8 cellular contexts compared by ENCODE assay signal in the genomic region with DNA sequence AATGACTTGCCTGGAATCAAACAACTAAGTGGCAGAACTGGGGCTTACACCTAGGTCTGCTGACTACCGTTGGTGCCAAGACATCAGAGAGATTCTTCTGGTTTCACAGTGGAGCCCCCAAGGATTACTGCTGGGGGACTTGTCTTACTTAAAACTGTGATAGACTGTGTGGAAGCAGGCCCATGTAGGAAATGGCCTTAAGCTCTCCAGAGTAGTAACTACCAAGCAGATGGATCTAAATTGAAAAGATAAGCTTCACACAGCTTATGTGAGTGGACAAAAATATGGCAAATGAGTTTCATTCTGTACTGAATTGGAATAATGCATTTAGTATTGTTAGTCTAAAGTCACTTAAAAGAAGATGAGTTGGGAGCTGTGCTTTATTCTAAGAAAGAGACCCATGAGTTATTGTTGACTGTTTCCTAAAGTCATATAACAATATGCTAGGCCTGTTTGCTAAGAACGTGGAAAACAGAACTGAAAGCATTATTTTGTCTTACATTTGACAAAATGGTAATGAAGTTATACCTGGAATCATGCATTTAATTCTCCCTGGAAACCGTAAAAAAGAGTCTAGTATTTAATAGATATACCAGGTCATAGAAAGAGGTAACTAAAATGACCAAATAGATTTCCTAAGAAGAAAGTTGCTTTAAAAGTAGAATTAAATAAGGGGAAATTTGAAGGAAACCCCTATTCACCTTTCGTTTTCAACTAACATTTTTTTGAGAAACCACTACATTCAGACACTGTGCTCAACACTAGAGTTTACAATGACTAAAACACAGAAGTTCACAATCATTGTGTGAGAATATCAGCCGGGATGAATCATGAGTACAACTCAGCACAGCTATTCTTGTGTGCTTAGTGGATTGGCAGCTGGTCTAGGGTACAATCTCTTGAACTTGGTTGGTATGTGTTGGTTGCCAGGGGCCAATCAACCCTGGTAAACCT. TPM values are rescaled to one million over a fixed set of nuclear protein-coding genes. Genes with fewer than 3 reads are reported as not detected.
DNase-seq lines count a peak whose midpoint lies in the region; ATAC-seq, FAIRE-seq and TF ChIP-seq lines count a peak whose summit lies in the region.
"Had no signal": no experiment of that assay in that cellular context is flagged by ENCODE, and none has a peak within 500 bp of the region (broad histone marks: within the 10 kb centered on the region; RNA-seq: fewer than 3 reads in every experiment).

No MANE protein-coding gene starts in this region.

- dilution Hi-C loops in keratinocyte (cut with MboI; ENCODE audit: extremely low pct_ligation_motif_present, low sequenced_read_pairs): no loop called here

- H3K4me3 ChIP-seq in keratinocyte (ENCODE audit: control insufficient read depth in 2 of 3, extremely low read depth in 1 of 3, insufficient read depth in 2 of 3, low read depth in 1 of 3, low read length in 3 of 3) (no peak overlapping the region), lower leg skin (ENCODE audit: low read depth, poor library complexity, severe bottlenecking) (no peak overlapping the region)

- no peaks in the 10 kb centered on the region for H3K36me3 ChIP-seq in keratinocyte (ENCODE audit: control insufficient read depth in 2 of 2, extremely low read depth in 1 of 2, insufficient read depth in 2 of 2, low read length in 2 of 2)

- peak overlapping the region; percentile 46 for H3K4me2 ChIP-seq in keratinocyte (ENCODE audit: control insufficient read depth, extremely low read depth, insufficient read depth, low read depth, low read length)

- intact Hi-C loops in lower leg skin (cut with DNase I; ENCODE audit: low total_unique reads): no loop called here

- WGBS in lower leg skin, 2 donors: 75 to 77% methylated on average over 5 of the region's 5 CpGs

- H3K27me3 ChIP-seq in keratinocyte (ENCODE audit: control insufficient read depth, extremely low read depth, insufficient read depth, low read length): no peaks in the 10 kb centered on the region

- ATAC-seq in GM19023 (IDR thresholded peaks at IDR 0.05; ENCODE audit: unreplicated experiment) (peak; percentile 74), HG02798 (IDR thresholded peaks at IDR 0.05; ENCODE audit: poor library complexity, unreplicated experiment) (peak; percentile 80), SK-N-SH treated with all-trans-retinoic acid at 6 μM for 48 hours (peak; percentile 44; the same call in 2 of the 3 replicates)

- no peak for TF ChIP-seq POLR2A in lower leg skin (IDR thresholded peaks at IDR 0.05)

- no peaks in the 10 kb centered on the region for H3K79me2 ChIP-seq in keratinocyte (ENCODE audit: control insufficient read depth, insufficient read depth, low read length)

- no peak for FAIRE-seq in keratinocyte (lab: Jason Lieb, UNC)

- H3K9ac ChIP-seq in keratinocyte (ENCODE audit: control insufficient read depth, extremely low read depth, insufficient read depth, low read length): no peak overlapping the region

- TF ChIP-seq CTCF in keratinocyte (optimal IDR thresholded peaks at IDR 0.05 in 1 of 3, IDR thresholded peaks at IDR 0.05 in 1 of 3, conservative IDR thresholded peaks at IDR 0.05 in 1 of 3; ENCODE audit: extremely low read depth in 1 of 3, insufficient read depth in 2 of 3, low read length in 3 of 3): no peak
- no peak for TF ChIP-seq CTCF in lower leg skin (IDR thresholded peaks at IDR 0.05)

- peaks cover 40% of the 10 kb centered on the region for H3K4me1 ChIP-seq in keratinocyte (ENCODE audit: control insufficient read depth, extremely low read depth, insufficient read depth, low read length)

- H2AFZ ChIP-seq in keratinocyte (ENCODE audit: control insufficient read depth, low read length): peak overlapping the region; percentile 52

- DNase-seq in keratinocyte (ENCODE audit: low read depth, low spot score) (no peak), NCI-H2107 treated with DMSO at 0.1 percent for 48 hours (lab: John Stamatoyannopoulos, UW; ENCODE audit: unreplicated experiment) (no peak), lower leg skin (ENCODE audit: low spot score in 2 of 2) (no peak), T-helper 9 cell (no peak)
- DNase-seq: natural killer cell had no signal

- no peaks in the 10 kb centered on the region for H4K20me1 ChIP-seq in keratinocyte (ENCODE audit: control insufficient read depth, extremely low read depth, insufficient read depth, low read length)

- peak overlapping the region; percentile 65 for H3K27ac ChIP-seq in keratinocyte (ENCODE audit: control insufficient read depth, insufficient read depth, low read length)

- H3K9me3 ChIP-seq in keratinocyte (ENCODE audit: control insufficient read depth, low read depth, low read length): no peaks in the 10 kb centered on the region

- H3K9me1 ChIP-seq in keratinocyte (ENCODE audit: control insufficient read depth, extremely low read depth, insufficient read depth, low read length): no peaks in the 10 kb centered on the region

TF ChIP-seq in SK-N-SH treated with all-trans-retinoic acid at 6 μM for 48 hours, 23 proteins besides CTCF, POLR2A, EP300 and RAD21:
- no peak for TF ChIP-seq GLIS3 (CRISPR knock-in tag; IDR thresholded peaks at IDR 0.05)
- TF ChIP-seq ZNF565 (CRISPR knock-in tag; conservative IDR thresholded peaks at IDR 0.05; ENCODE audit: low read depth): no peak
- no peak for TF ChIP-seq TOX (CRISPR knock-in tag; IDR thresholded peaks at IDR 0.05; ENCODE audit: borderline replicate concordance)
- no peak for TF ChIP-seq ZNF8 (CRISPR knock-in tag; IDR thresholded peaks at IDR 0.05)
- TF ChIP-seq, protein P1, sequence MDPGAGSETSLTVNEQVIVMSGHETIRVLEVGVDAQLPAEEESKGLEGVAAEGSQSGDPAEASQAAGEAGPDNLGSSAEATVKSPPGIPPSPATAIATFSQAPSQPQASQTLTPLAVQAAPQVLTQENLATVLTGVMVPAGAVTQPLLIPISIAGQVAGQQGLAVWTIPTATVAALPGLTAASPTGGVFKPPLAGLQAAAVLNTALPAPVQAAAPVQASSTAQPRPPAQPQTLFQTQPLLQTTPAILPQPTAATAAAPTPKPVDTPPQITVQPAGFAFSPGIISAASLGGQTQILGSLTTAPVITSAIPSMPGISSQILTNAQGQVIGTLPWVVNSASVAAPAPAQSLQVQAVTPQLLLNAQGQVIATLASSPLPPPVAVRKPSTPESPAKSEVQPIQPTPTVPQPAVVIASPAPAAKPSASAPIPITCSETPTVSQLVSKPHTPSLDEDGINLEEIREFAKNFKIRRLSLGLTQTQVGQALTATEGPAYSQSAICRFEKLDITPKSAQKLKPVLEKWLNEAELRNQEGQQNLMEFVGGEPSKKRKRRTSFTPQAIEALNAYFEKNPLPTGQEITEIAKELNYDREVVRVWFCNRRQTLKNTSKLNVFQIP (CRISPR knock-in tag; IDR thresholded peaks at IDR 0.05; ENCODE audit: borderline replicate concordance, low read depth): no peak
- TF ChIP-seq BACH2 (CRISPR knock-in tag; IDR thresholded peaks at IDR 0.05; ENCODE audit: borderline replicate concordance): no peak
- TF ChIP-seq ARNTL (CRISPR knock-in tag; IDR thresholded peaks at IDR 0.05; ENCODE audit: borderline replicate concordance, low read depth): no peak
- no peak for TF ChIP-seq ZNF70 (CRISPR knock-in tag; IDR thresholded peaks at IDR 0.05)
- no peak for TF ChIP-seq ZFP30 (CRISPR knock-in tag; IDR thresholded peaks at IDR 0.05)
- TF ChIP-seq, protein P2, sequence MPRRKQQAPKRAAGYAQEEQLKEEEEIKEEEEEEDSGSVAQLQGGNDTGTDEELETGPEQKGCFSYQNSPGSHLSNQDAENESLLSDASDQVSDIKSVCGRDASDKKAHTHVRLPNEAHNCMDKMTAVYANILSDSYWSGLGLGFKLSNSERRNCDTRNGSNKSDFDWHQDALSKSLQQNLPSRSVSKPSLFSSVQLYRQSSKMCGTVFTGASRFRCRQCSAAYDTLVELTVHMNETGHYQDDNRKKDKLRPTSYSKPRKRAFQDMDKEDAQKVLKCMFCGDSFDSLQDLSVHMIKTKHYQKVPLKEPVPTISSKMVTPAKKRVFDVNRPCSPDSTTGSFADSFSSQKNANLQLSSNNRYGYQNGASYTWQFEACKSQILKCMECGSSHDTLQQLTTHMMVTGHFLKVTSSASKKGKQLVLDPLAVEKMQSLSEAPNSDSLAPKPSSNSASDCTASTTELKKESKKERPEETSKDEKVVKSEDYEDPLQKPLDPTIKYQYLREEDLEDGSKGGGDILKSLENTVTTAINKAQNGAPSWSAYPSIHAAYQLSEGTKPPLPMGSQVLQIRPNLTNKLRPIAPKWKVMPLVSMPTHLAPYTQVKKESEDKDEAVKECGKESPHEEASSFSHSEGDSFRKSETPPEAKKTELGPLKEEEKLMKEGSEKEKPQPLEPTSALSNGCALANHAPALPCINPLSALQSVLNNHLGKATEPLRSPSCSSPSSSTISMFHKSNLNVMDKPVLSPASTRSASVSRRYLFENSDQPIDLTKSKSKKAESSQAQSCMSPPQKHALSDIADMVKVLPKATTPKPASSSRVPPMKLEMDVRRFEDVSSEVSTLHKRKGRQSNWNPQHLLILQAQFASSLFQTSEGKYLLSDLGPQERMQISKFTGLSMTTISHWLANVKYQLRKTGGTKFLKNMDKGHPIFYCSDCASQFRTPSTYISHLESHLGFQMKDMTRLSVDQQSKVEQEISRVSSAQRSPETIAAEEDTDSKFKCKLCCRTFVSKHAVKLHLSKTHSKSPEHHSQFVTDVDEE (CRISPR knock-in tag; IDR thresholded peaks at IDR 0.05): no peak
- TF ChIP-seq ZFP3 (CRISPR knock-in tag; IDR thresholded peaks at IDR 0.05): no peak

RNA-seq across cellular contexts. Expression of a gene that starts 13.0 kb away (rescaled TPM):
- 48.5 to 103 TPM (median 83.7 TPM) in 3 replicates for polyA plus RNA-seq in keratinocyte
- 62.6 TPM for polyA plus RNA-seq in keratinocyte (2011; ENCODE audit: low read depth)
- polyA plus RNA-seq in keratinocyte (2011; cell fraction: cytosol; rRNA removed): 45.1 and 95.3 TPM in 2 replicates
- 60.9 and 65.9 TPM in 2 replicates for polyA plus RNA-seq in keratinocyte (2011; cell fraction: nucleus; rRNA removed)
- polyA plus RNA-seq in keratinocyte (2012; ENCODE audit: low replicate concordance): 51.7 and 70.9 TPM in 2 replicates
- polyA minus RNA-seq in keratinocyte: 37.4 to 119 TPM (median 85.6 TPM) in 3 replicates
- polyA minus RNA-seq in keratinocyte (2011; cell fraction: cytosol; rRNA and poly(A)+ RNA removed): 57.6 TPM
- 50.3 and 105 TPM in 2 replicates for polyA minus RNA-seq in keratinocyte (2011; cell fraction: nucleus; rRNA and poly(A)+ RNA removed)
- 10 to 100 TPM; 48.8 to 73.1 (median 54.5) TPM for total RNA-seq in lower leg skin

RNA-seq across cellular contexts. Expression of a gene that starts 34.4 kb away (rescaled TPM):
- polyA plus RNA-seq in keratinocyte: 6.3 to 12.5 TPM (median 12.2 TPM) in 3 replicates
- 51.1 TPM for polyA plus RNA-seq in keratinocyte (2011; ENCODE audit: low read depth)
- polyA plus RNA-seq in keratinocyte (2011; cell fraction: cytosol; rRNA removed): 6.8 and 7.9 TPM in 2 replicates
- 10.6 and 15.7 TPM in 2 replicates for polyA plus RNA-seq in keratinocyte (2011; cell fraction: nucleus; rRNA removed)
- 23.6 and 27.2 TPM in 2 replicates for polyA plus RNA-seq in keratinocyte (2012; ENCODE audit: low replicate concordance)
- 1.8 to 10.7 TPM (median 3.3 TPM) in 3 replicates for polyA minus RNA-seq in keratinocyte
- 1.2 TPM for polyA minus RNA-seq in keratinocyte (2011; cell fraction: cytosol; rRNA and poly(A)+ RNA removed)
- polyA minus RNA-seq in keratinocyte (2011; cell fraction: nucleus; rRNA and poly(A)+ RNA removed): 4.2 and 7.4 TPM in 2 replicates
- 10 to 100 TPM; 18.5 to 23.8 (median 20.8) TPM for total RNA-seq in lower leg skin
